18 cellular contexts compared by ENCODE assay signal in the genomic region with DNA sequence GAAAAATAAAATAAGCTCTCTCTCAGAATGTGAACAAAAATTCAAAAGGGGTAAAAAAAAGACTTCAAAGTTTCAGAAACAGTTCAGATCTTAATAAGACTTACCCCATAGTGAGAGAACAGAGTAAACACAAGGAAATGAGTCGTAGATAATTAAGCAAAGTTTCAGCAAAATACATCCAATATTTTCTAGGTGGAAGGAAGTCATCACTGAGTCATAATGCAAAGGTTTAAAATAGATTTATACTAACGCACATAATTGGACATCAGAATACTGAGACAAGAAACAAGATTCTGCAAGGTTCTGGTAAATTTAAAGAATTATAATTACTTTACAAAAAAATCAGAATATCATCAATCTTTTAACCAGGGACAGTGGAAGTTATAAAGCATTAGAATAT.
"Had no signal": no experiment of that assay in that cellular context is flagged by ENCODE, and none has a peak within 500 bp of the region (broad histone marks: within the 10 kb centered on the region; RNA-seq: fewer than 3 reads in every experiment).

No MANE protein-coding gene starts in this region.

- DNase-seq: activated gamma-delta T cell; body of pancreas; caudate nucleus; heart left ventricle; kidney; left lung; right cardiac atrium; stimulated activated CD4-positive, alpha-beta T cell treated with anti-CD3 and anti-CD28 coated beads, Interleukin-15, amount 100 ng/mL, for 24 hours; stimulated activated CD4-positive, alpha-beta T cell treated with anti-CD3 and anti-CD28 coated beads, Interleukin-2, amount 100 ng/mL, for 48 hours; T-helper 1 cell; T-helper 9 cell; transverse colon had no signal

- H3K4me3 Mint-ChIP-seq: activated naive CD4-positive, alpha-beta T cell treated with anti-CD3 and anti-CD28 coated beads, Interleukin-2, amount 50 U/mL, for 24 hours; neural crest cell; stimulated activated naive CD8-positive, alpha-beta T cell treated with anti-CD3 and anti-CD28 coated beads, Interleukin-15, Interleukin-2, amounts not matched to agents 100 ng/mL and 50 ng/mL, for 24 hours had no signal

- H3K27me3 Mint-ChIP-seq: activated naive CD4-positive, alpha-beta T cell treated with anti-CD3 and anti-CD28 coated beads, Interleukin-2, amount 50 U/mL, for 24 hours; stimulated activated naive CD8-positive, alpha-beta T cell treated with anti-CD3 and anti-CD28 coated beads, Interleukin-15, Interleukin-2, amounts not matched to agents 100 ng/mL and 50 ng/mL, for 24 hours had no signal

- H3K27me3 ChIP-seq: body of pancreas, gastroesophageal sphincter, heart left ventricle, left lung, transverse colon had no signal

- H3K36me3 Mint-ChIP-seq: activated naive CD4-positive, alpha-beta T cell treated with anti-CD3 and anti-CD28 coated beads, Interleukin-2, amount 50 U/mL, for 24 hours had no signal

- ATAC-seq: activated CD4-positive, CD25-positive, alpha-beta regulatory T cell treated with anti-CD3 and anti-CD28 coated beads, Interleukin-2, amount 50 U/mL, for 24 hours; body of pancreas; gastroesophageal sphincter; heart left ventricle; left lung; right cardiac atrium had no signal

- H3K27ac Mint-ChIP-seq: activated naive CD4-positive, alpha-beta T cell treated with anti-CD3 and anti-CD28 coated beads, Interleukin-2, amount 50 U/mL, for 24 hours; stimulated activated naive CD8-positive, alpha-beta T cell treated with anti-CD3 and anti-CD28 coated beads, Interleukin-15, Interleukin-2, amounts not matched to agents 100 ng/mL and 50 ng/mL, for 24 hours had no signal

- H3K36me3 ChIP-seq: gastroesophageal sphincter, heart left ventricle, left lung, prostate gland, transverse colon had no signal

- FAIRE-seq: kidney had no signal

- H3K4me1 ChIP-seq: body of pancreas, gastroesophageal sphincter, heart left ventricle, left lung, prostate gland, transverse colon had no signal

- H3K4me1 Mint-ChIP-seq: activated naive CD4-positive, alpha-beta T cell treated with anti-CD3 and anti-CD28 coated beads, Interleukin-2, amount 50 U/mL, for 24 hours; neural crest cell had no signal

- H3K27ac ChIP-seq: body of pancreas, gastroesophageal sphincter, heart left ventricle, left lung, prostate gland, transverse colon had no signal

- H3K9me3 ChIP-seq: body of pancreas, gastroesophageal sphincter, heart left ventricle, left lung, prostate gland, transverse colon had no signal

- H3K4me3 ChIP-seq: body of pancreas, gastroesophageal sphincter, heart left ventricle, left lung, prostate gland, transverse colon had no signal
